In the genomic region with DNA sequence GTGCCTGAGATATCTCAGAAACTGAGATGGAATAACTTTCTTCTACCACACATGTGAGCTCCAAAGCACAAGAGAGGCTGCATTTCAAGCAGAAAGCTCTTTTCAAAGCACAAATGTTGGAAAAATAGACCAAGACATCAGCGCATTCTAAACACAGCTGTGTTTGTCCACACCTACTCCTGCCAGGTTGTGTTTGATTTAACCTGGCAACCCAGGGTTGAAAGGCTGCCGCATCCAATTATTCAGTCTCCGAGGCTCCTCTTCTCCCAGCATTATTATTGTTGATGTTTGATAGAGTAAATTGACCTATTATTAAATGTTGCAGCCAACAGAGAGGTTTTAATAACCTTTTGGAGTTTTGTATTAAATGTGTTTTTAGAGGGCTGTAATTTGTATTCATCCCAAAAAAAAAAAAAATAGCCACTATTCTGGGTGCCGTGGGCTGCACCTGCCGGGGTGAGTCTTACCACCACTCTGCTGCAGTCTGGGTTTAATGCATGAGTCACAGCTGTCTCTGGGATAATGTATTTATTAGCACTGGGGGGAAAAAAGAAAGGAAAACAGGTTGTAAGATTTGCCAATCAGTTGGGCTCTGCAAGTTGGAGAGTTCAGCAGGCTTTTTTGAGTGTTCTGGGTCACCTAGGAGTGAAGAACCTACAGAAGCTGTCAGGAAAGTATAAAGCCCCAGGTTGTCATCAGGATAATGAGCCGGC, we compare ENCODE assay signal across 8 cellular contexts.
DNase-seq lines count a peak whose midpoint lies in the region; ATAC-seq and TF ChIP-seq lines count a peak whose summit lies in the region.

No MANE protein-coding gene starts in this region.

- ATAC-seq in sciatic nerve (peak; percentile 16), GM18867 (IDR thresholded peaks at IDR 0.05; ENCODE audit: unreplicated experiment) (no peak), GM21526 (IDR thresholded peaks at IDR 0.05; ENCODE audit: low FRiP score, unreplicated experiment) (no peak)
- ATAC-seq in activated naive CD8-positive, alpha-beta T cell treated with anti-CD3 and anti-CD28 coated beads, Interleukin-2, amount 50 U/mL, for 24 hours: no peak

- no peak for TF ChIP-seq CTCF in esophagus squamous epithelium (IDR thresholded peaks at IDR 0.05)

- H3K4me3 ChIP-seq in esophagus squamous epithelium: peak overlapping the region in 2 of 4 donors; percentile 5 to 33

- H3K36me3 ChIP-seq in esophagus squamous epithelium: no peaks in the 10 kb centered on the region

- no peaks in the 10 kb centered on the region for H3K4me1 Mint-ChIP-seq in activated naive CD8-positive, alpha-beta T cell treated with anti-CD3 and anti-CD28 coated beads, Interleukin-2, amount 50 U/mL, for 24 hours

- H3K4me1 ChIP-seq in esophagus squamous epithelium: peaks cover 11 to 30% (median 18%) of the 10 kb centered on the region in 3 donors

- TF ChIP-seq POLR2A in esophagus squamous epithelium (IDR thresholded peaks at IDR 0.05): no peak

- no peak overlapping the region for H3K27ac Mint-ChIP-seq in activated naive CD8-positive, alpha-beta T cell treated with anti-CD3 and anti-CD28 coated beads, Interleukin-2, amount 50 U/mL, for 24 hours

- intact Hi-C loops in esophagus squamous epithelium (cut with DNase I) (no loop called here), sciatic nerve (cut with DNase I) (no loop called here)

- H3K27me3 ChIP-seq in esophagus squamous epithelium: no peaks in the 10 kb centered on the region

- DNase-seq in HPDE6-E6E7 (ENCODE audit: extremely low spot score): peak; percentile 78
- peak; percentile 85 for DNase-seq in NCI-H774 (lab: John Stamatoyannopoulos, UW)
- DNase-seq in esophagus squamous epithelium (lab: John Stamatoyannopoulos, UW): no peak
- no peak for DNase-seq in sciatic nerve (ENCODE audit: low spot score)
- DNase-seq in NCI-H187 treated with DMSO at 0.1 percent for 48 hours (lab: John Stamatoyannopoulos, UW): no peak
- DNase-seq in activated naive CD8-positive, alpha-beta T cell treated with anti-CD3 and anti-CD28 coated beads, Interleukin-2, amount 50 U/mL, for 24 hours: no peak

- peak overlapping the region; percentile 47 to 89 (median 74) for H3K27ac ChIP-seq in esophagus squamous epithelium

- H3K27me3 Mint-ChIP-seq in activated naive CD8-positive, alpha-beta T cell treated with anti-CD3 and anti-CD28 coated beads, Interleukin-2, amount 50 U/mL, for 24 hours: no peaks in the 10 kb centered on the region

- H3K4me3 Mint-ChIP-seq in activated naive CD8-positive, alpha-beta T cell treated with anti-CD3 and anti-CD28 coated beads, Interleukin-2, amount 50 U/mL, for 24 hours: no peak overlapping the region

- H3K9me3 ChIP-seq in esophagus squamous epithelium: no peaks in the 10 kb centered on the region

- H3K9me3 Mint-ChIP-seq in activated naive CD8-positive, alpha-beta T cell treated with anti-CD3 and anti-CD28 coated beads, Interleukin-2, amount 50 U/mL, for 24 hours: no peaks in the 10 kb centered on the region

- 33 to 35% methylated on average over 6 of the region's 6 CpGs for WGBS in esophagus squamous epithelium, 2 donors

- H3K36me3 Mint-ChIP-seq in activated naive CD8-positive, alpha-beta T cell treated with anti-CD3 and anti-CD28 coated beads, Interleukin-2, amount 50 U/mL, for 24 hours (ENCODE audit: low read depth): no peaks in the 10 kb centered on the region

Comparison
In these comparisons a context has a peak if more than half of its experiments do, and no peak if none do; other contexts are left out.
1. DNase-seq: peak in HPDE6-E6E7 (single experiment) and NCI-H774 (single experiment); none in esophagus squamous epithelium (single experiment), sciatic nerve (single experiment), NCI-H187 treated with DMSO at 0.1 percent for 48 hours (single experiment) and activated naive CD8-positive, alpha-beta T cell treated with anti-CD3 and anti-CD28 coated beads, Interleukin-2, amount 50 U/mL, for 24 hours (single experiment).